In the genomic region with DNA sequence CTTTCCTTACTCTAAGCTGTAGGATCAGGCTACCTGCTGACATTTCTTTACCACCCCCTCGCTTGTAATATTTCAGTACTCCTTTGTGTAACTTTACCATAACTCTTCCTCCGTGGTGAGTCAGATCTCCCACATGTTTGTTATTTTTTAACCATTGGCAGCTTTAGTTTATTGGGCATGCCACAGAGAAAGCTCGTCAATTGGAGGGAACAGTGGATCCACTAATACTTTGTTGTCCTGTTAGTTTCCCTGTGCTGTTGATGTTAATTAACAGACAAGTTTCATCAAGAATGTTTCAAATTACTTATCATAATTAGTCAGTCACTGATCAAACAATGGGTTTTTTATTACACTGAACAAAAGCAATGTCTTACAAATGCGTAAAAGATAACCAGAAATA, we compare ENCODE assay signal across 14 cellular contexts. TPM values are rescaled to one million over a fixed set of nuclear protein-coding genes. Genes with fewer than 3 reads are reported as not detected.
DNase-seq lines count a peak whose midpoint lies in the region; ATAC-seq and TF ChIP-seq lines count a peak whose summit lies in the region.
"Had no signal": no experiment of that assay in that cellular context is flagged by ENCODE, and none has a peak within 500 bp of the region (broad histone marks: within the 10 kb centered on the region; RNA-seq: fewer than 3 reads in every experiment).

No MANE protein-coding gene starts in this region.

- intact Hi-C loops in MCF 10A (cut with micrococcal nuclease) = loop anchor here (5.0 kb wide), 1 partner anchor 521 kb away; no protein-coding TSS in a partner anchor
- intact Hi-C loops in breast epithelium (cut with DNase I; ENCODE audit: low total_unique reads) = no loop called here
- intact Hi-C loops in upper lobe of right lung (cut with DNase I) = no loop called here

- peak overlapping the region; percentile 45 for H3K4me3 Mint-ChIP-seq in MCF 10A (ENCODE audit: unreplicated experiment)
- H3K4me3 Mint-ChIP-seq: CD8-positive, alpha-beta memory T cell had no signal

- DNase-seq in MCF 10A (ENCODE audit: unreplicated experiment) (peak; percentile 78), breast epithelium (ENCODE audit: low spot score in 2 of 2) (no peak), brain microvascular endothelial cell (peak; percentile 29), iris pigment epithelial cell (ENCODE audit: low read depth) (peak; percentile 74), iPS-NIHi11 (ENCODE audit: low spot score) (no peak), upper lobe of right lung (no peak), OCI-M2 (lab: John Stamatoyannopoulos, UW; ENCODE audit: unreplicated experiment) (no peak)
- no peak for DNase-seq in central memory CD4-positive, alpha-beta T cell
- DNase-seq: activated CD4-positive, alpha-beta T cell treated with anti-CD3 and anti-CD28 coated beads, Interleukin-2, amount 50 U/mL, for 48 hours; CD8-positive, alpha-beta memory T cell; NCI-H1417 treated with DMSO at 0.1 percent for 48 hours; occipital lobe; stimulated activated CD4-positive, alpha-beta T cell treated with anti-CD3 and anti-CD28 coated beads, Interleukin-12 subunit alpha, Interleukin-12 subunit beta, amount 100 ng/mL, for 4 hours had no signal

- H3K4me1 ChIP-seq in breast epithelium = no peaks in the 10 kb centered on the region
- H3K4me1 ChIP-seq in upper lobe of right lung = peaks cover 5% of the 10 kb centered on the region

- peak overlapping the region; percentile 96 for H3K27ac Mint-ChIP-seq in MCF 10A (ENCODE audit: low read depth, unreplicated experiment)
- H3K27ac Mint-ChIP-seq: CD8-positive, alpha-beta memory T cell had no signal

- H3K9me3 Mint-ChIP-seq in MCF 10A (ENCODE audit: unreplicated experiment) = no peaks in the 10 kb centered on the region
- H3K9me3 Mint-ChIP-seq: CD8-positive, alpha-beta memory T cell had no signal

- no peak overlapping the region for H3K27ac ChIP-seq in breast epithelium
- peak overlapping the region; percentile 16 for H3K27ac ChIP-seq in brain microvascular endothelial cell
- H3K27ac ChIP-seq in upper lobe of right lung = no peak overlapping the region
- H3K27ac ChIP-seq: ascending aorta had no signal

- H3K27me3 ChIP-seq in breast epithelium = no peaks in the 10 kb centered on the region
- no peaks in the 10 kb centered on the region for H3K27me3 ChIP-seq in brain microvascular endothelial cell (replicated peaks)
- H3K27me3 ChIP-seq in upper lobe of right lung = no peaks in the 10 kb centered on the region
- H3K27me3 ChIP-seq: ascending aorta had no signal

- H3K9me3 ChIP-seq in breast epithelium (no peaks in the 10 kb centered on the region), upper lobe of right lung (no peaks in the 10 kb centered on the region)
- H3K9me3 ChIP-seq: ascending aorta had no signal

- H3K4me1 Mint-ChIP-seq in MCF 10A (ENCODE audit: insufficient read depth, unreplicated experiment) = peaks cover 32% of the 10 kb centered on the region

- CTCF ChIA-PET in MCF 10A (lab: Yijun Ruan, JAX) = interaction anchor here (0.6 to 1.9 kb wide), 3 partner anchors 19 to 384 kb away, joined by 4 to 6 read pairs (median 4); no protein-coding TSS in a partner anchor

- ATAC-seq in upper lobe of right lung = no peak

- in situ Hi-C loops in brain microvascular endothelial cell (cut with HindIII; ENCODE audit: low pct_ligation_motif_present, low sequenced_read_pairs) = no loop called here

- BruUV-seq in MCF 10A (replicated peaks; lab: Mats Ljungman, UMichigan) = no TSS peak

- POLR2A ChIA-PET in MCF 10A (lab: Yijun Ruan, JAX) = interaction anchor here (1.0 to 3.0 kb wide), 9 partner anchors 9 to 284 kb away, joined by 3 to 12 read pairs (median 6); a partner anchor contains a TSS

- TF ChIP-seq CTCF in MCF 10A (IDR thresholded peaks at IDR 0.05; ENCODE audit: unreplicated experiment) (no peak), breast epithelium (IDR thresholded peaks at IDR 0.05) (no peak), brain microvascular endothelial cell (IDR thresholded peaks at IDR 0.05; ENCODE audit: low read depth, low read length, missing control alignments) (no peak), upper lobe of right lung (IDR thresholded peaks at IDR 0.05) (no peak)

- peaks cover 30% of the 10 kb centered on the region for H3K36me3 Mint-ChIP-seq in MCF 10A (ENCODE audit: insufficient read depth, unreplicated experiment)
- H3K36me3 Mint-ChIP-seq: CD8-positive, alpha-beta memory T cell had no signal

- no peaks in the 10 kb centered on the region for H3K27me3 Mint-ChIP-seq in MCF 10A (ENCODE audit: insufficient read depth, unreplicated experiment)

- H3K36me3 ChIP-seq in breast epithelium (no peaks in the 10 kb centered on the region), brain microvascular endothelial cell (replicated peaks) (peaks cover 13% of the 10 kb centered on the region), upper lobe of right lung (no peaks in the 10 kb centered on the region)

- TF ChIP-seq POLR2A in breast epithelium (IDR thresholded peaks at IDR 0.05) = no peak

- H3K4me3 ChIP-seq in breast epithelium (no peak overlapping the region), brain microvascular endothelial cell (ENCODE audit: low read depth, low read length) (no peak overlapping the region), upper lobe of right lung (no peak overlapping the region)
- H3K4me3 ChIP-seq: ascending aorta had no signal

RNA-seq across cellular contexts. Expression of a gene that starts 22.4 kb away (rescaled TPM):
- total RNA-seq in MCF 10A (2022) = 40.4 and 45.7 TPM in 2 replicates
- 10 to 100 TPM in 2 of 3 donors, 1 to 10 TPM in 1; 9.4 to 15.7 (median 15.2) TPM for total RNA-seq in breast epithelium
- 55.1 TPM for total RNA-seq in upper lobe of right lung

RNA-seq across cellular contexts. Expression of a gene that starts 54.9 kb away (rescaled TPM):
- total RNA-seq in MCF 10A (2022) = 91.7 and 94.4 TPM in 2 replicates
- 100 to 1,000 TPM; 122 to 181 (median 136) TPM for total RNA-seq in breast epithelium
- total RNA-seq in upper lobe of right lung = 122 TPM

Comparison
In these comparisons a context has a peak if more than half of its experiments do, and no peak if none do; other contexts are left out.
1. DNase-seq: peak in MCF 10A (single experiment), brain microvascular endothelial cell (single experiment) and iris pigment epithelial cell (single experiment); none in breast epithelium (0 of 2), iPS-NIHi11 (single experiment), central memory CD4-positive, alpha-beta T cell (single experiment), upper lobe of right lung (single experiment) and OCI-M2 (single experiment).